Comparison of ENCODE assay signal across 8 cellular contexts in the genomic region with DNA sequence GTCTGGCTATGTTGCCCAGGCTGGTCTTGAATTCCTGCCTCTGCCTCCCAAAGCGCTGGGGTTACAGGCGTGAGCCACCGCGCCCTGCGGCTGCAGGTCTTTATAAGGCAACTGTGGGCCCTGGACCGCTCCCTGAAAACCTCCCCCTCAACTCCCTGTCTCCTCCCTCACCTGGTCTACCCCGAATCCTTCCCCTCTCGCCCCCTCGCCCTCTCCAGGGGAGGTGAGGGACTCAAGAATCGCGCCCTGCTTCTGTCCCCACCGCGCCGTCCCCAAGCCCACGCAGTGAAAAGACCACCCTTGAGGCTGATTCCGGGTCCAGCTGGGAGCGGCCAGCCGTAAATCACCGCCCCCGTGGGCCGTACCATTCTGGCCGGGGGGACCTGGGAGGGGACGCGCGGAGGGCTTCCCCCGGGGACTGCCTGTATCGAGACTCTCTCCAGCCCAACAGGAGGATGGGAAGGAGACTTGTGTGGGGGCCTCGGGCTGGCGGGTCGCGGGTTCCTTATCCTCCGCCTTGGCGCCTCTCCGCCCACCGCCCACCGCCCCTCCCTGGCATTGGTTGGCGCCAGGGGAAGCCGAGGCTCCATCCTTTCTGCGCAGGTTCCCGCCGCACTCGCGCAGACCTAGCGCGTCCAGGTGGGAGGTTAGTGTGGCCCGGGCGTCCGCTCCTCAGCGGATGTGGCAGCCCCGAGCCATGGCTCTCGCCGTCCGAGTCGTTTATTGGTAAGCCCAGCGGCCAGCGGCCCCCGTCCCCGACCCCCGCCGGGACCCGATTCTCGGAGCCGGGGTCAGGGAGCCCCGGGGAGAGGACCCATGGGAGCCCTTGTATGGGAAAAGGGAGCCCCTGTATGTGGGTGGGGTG. TPM values are rescaled to one million over a fixed set of nuclear protein-coding genes. Genes with fewer than 3 reads are reported as not detected.
DNase-seq lines count a peak whose midpoint lies in the region; ATAC-seq, FAIRE-seq and TF ChIP-seq lines count a peak whose summit lies in the region.

Gene SELENOW, plus strand, starts transcription at position 615 of the 865 bp plus-strand sequence. Its CDS starts 83 bp downstream, at position 698.

- no peak within 1 kb of the TSS for H2BK12ac ChIP-seq in neuronal stem cell (ENCODE audit: low read length)

- H4K91ac ChIP-seq in neuronal stem cell (ENCODE audit: low read depth, low read length, poor library complexity), result no peak within 1 kb of the TSS

- no peak within 1 kb of the TSS for H2BK120ac ChIP-seq in neuronal stem cell (ENCODE audit: low read depth, low read length)

- H3K27ac ChIP-seq in SJCRH30 (peak within 1 kb of the TSS; percentile 97), neuronal stem cell (replicated peaks; ENCODE audit: low read length) (peak within 1 kb of the TSS; percentile 81)

- peak within 1 kb of the TSS; percentile 30 for H3K4ac ChIP-seq in neuronal stem cell (ENCODE audit: low read length)

- H3K4me1 ChIP-seq in SJCRH30 (peaks cover 15% of the 10 kb centered on the region), neuronal stem cell (ENCODE audit: control insufficient read depth in 2 of 2, insufficient read depth in 1 of 2, low read depth in 1 of 2, low read length in 2 of 2) (peaks cover 12 to 13% of the 10 kb centered on the region in 2 donors)

- peak within 1 kb of the TSS; percentile 71 for H3K4me2 ChIP-seq in neuronal stem cell (ENCODE audit: insufficient read depth, low read length, poor library complexity, severe bottlenecking)

- peak within 1 kb of the TSS; percentile 63 for H2BK15ac ChIP-seq in neuronal stem cell (ENCODE audit: low read length)

- no peak within 1 kb of the TSS for H2AK5ac ChIP-seq in neuronal stem cell (ENCODE audit: low read depth, low read length)

- no CpG with 5 or more reads among the region's 64 CpGs for WGBS in neuronal stem cell (ENCODE audit: extremely low coverage in 2 of 2, insufficient read length in 2 of 2, insufficient replicate concordance in 1 of 2), 2 donors

- H2BK5ac ChIP-seq in neuronal stem cell (ENCODE audit: low read length), result peak within 1 kb of the TSS; percentile 98

- peak; percentile 74 for ATAC-seq in GM21786 (IDR thresholded peaks at IDR 0.05; ENCODE audit: unreplicated experiment)

- DNase-seq in DMS 273 (lab: John Stamatoyannopoulos, UW; ENCODE audit: unreplicated experiment) (peak; percentile 89), LoVo (ENCODE audit: low spot score) (peak; percentile 79), SJCRH30 (peak; percentile 75 to 79), frontal cortex (ENCODE audit: low spot score in 2 of 2) (peak; percentile 75 to 85), neuronal stem cell (ENCODE audit: low spot score) (peak; percentile 87)
- peak; percentile 49 to 79 (median 61) for DNase-seq in activated naive CD4-positive, alpha-beta T cell (lab: John Stamatoyannopoulos, UW)

- peaks cover 8% of the 10 kb centered on the region for H3K79me1 ChIP-seq in neuronal stem cell (ENCODE audit: low read depth, low read length)

- TF ChIP-seq CTCF in subcutaneous adipose tissue (IDR thresholded peaks at IDR 0.05; ENCODE audit: low read depth), result no peak

- peak within 1 kb of the TSS; percentile 94 for H3K9ac ChIP-seq in neuronal stem cell (ENCODE audit: low read depth, low read length, poor library complexity)

- no peak within 1 kb of the TSS for H3K14ac ChIP-seq in neuronal stem cell (ENCODE audit: low read length)

- H3K4me3 ChIP-seq in SJCRH30 (peak within 1 kb of the TSS; percentile 78), neuronal stem cell (ENCODE audit: low read length in 2 of 2) (peak within 1 kb of the TSS; percentile 80 to 89)

- no peak for FAIRE-seq in frontal cortex (lab: Jason Lieb, UNC)

- H3K9me3 ChIP-seq in SJCRH30 (replicated peaks) (no peaks in the 10 kb centered on the region), neuronal stem cell (replicated peaks in 1 of 2; ENCODE audit: control insufficient read depth in 2 of 2, insufficient read depth in 1 of 2, low read depth in 1 of 2, low read length in 2 of 2) (no peaks in the 10 kb centered on the region)

- H3K27me3 ChIP-seq in SJCRH30 (no peaks in the 10 kb centered on the region), neuronal stem cell (ENCODE audit: control insufficient read depth in 3 of 3, insufficient read depth in 3 of 3, low read depth in 1 of 3, low read length in 3 of 3) (no peaks in the 10 kb centered on the region)

- peak within 1 kb of the TSS; percentile 99 for H2AFZ ChIP-seq in neuronal stem cell (ENCODE audit: low read length)

- H3K36me3 ChIP-seq in SJCRH30 (no peaks in the 10 kb centered on the region; the same call in none of the 2 replicates), neuronal stem cell (replicated peaks in 1 of 2; ENCODE audit: control insufficient read depth in 2 of 2, insufficient read depth in 2 of 2, low read length in 2 of 2) (peaks cover 16 to 35% of the 10 kb centered on the region in 2 donors)

- H3K18ac ChIP-seq in neuronal stem cell (ENCODE audit: low read length), result peak within 1 kb of the TSS; percentile 96

- no peak within 1 kb of the TSS for H4K8ac ChIP-seq in neuronal stem cell (ENCODE audit: low read depth, low read length)

- H3K23ac ChIP-seq in neuronal stem cell (ENCODE audit: low read depth, low read length, poor library complexity), result peak within 1 kb of the TSS; percentile 100

RNA-seq across cellular contexts. Expression of gene SELENOW, which starts in this region (rescaled TPM):
- 204 and 219 TPM in 2 replicates for total RNA-seq in SJCRH30 (2014; rRNA removed; shearing (Covaris generic))
- total RNA-seq in frontal cortex, result 296 TPM
- 198 TPM for polyA plus RNA-seq in neuronal stem cell (2013, experiment 1 of 2)
- polyA plus RNA-seq in neuronal stem cell (2013, experiment 2 of 2), result 189 TPM
- 100 to 1,000 TPM; 185 to 262 (median 222) TPM for total RNA-seq in subcutaneous adipose tissue

Comparison
In these comparisons a context has a peak if more than half of its experiments do, and no peak if none do; other contexts are left out.
1. Peak in every context shown above with its lines: DNase-seq, ATAC-seq, H3K4me3 ChIP-seq and H3K27ac ChIP-seq.